Comparison of ENCODE assay signal across 2 cellular contexts in genomic region chr9:128735373-128735772, GRCh38.
TF ChIP-seq lines count a peak whose summit lies in the region.

No MANE protein-coding gene starts in this region.

TF ChIP-seq in SK-N-SH, 30 proteins besides CTCF, POLR2A, EP300 and RAD21:
- no peak for TF ChIP-seq NRF1 (IDR thresholded peaks at IDR 0.05; ENCODE audit: low read depth, low read length)
- no peak for TF ChIP-seq CHD2 (IDR thresholded peaks at IDR 0.05; ENCODE audit: low read length, partially characterized antibody)
- TF ChIP-seq USF1 (IDR thresholded peaks at IDR 0.05; ENCODE audit: borderline replicate concordance, low read depth) = no peak
- TF ChIP-seq NFIC (IDR thresholded peaks at IDR 0.05; ENCODE audit: borderline replicate concordance) = 0 out of 2 replicates have a peak, but pooled peaks have one; percentile 21
- TF ChIP-seq, protein P1, sequence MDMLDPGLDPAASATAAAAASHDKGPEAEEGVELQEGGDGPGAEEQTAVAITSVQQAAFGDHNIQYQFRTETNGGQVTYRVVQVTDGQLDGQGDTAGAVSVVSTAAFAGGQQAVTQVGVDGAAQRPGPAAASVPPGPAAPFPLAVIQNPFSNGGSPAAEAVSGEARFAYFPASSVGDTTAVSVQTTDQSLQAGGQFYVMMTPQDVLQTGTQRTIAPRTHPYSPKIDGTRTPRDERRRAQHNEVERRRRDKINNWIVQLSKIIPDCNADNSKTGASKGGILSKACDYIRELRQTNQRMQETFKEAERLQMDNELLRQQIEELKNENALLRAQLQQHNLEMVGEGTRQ (IDR thresholded peaks at IDR 0.05; ENCODE audit: borderline replicate concordance, low read depth, low read length) = no peak
- peak; percentile 52; the same call in 1 of the 2 replicates for TF ChIP-seq MXI1 (IDR thresholded peaks at IDR 0.05; ENCODE audit: low read depth, low read length)

TF ChIP-seq in SK-N-SH treated with all-trans-retinoic acid at 6 μM for 48 hours, 23 proteins besides CTCF, POLR2A, EP300 and RAD21:
- TF ChIP-seq TCF4 (CRISPR knock-in tag; IDR thresholded peaks at IDR 0.05; ENCODE audit: borderline replicate concordance) (no peak), PPARA (CRISPR knock-in tag; IDR thresholded peaks at IDR 0.05; ENCODE audit: borderline replicate concordance) (no peak), OSR1 (CRISPR knock-in tag; IDR thresholded peaks at IDR 0.05) (no peak), ZNF565 (CRISPR knock-in tag; conservative IDR thresholded peaks at IDR 0.05; ENCODE audit: low read depth) (no peak), ISL1 (CRISPR knock-in tag; IDR thresholded peaks at IDR 0.05) (no peak), CSRNP3 (CRISPR knock-in tag; IDR thresholded peaks at IDR 0.05) (no peak), PATZ1 (CRISPR knock-in tag; IDR thresholded peaks at IDR 0.05; ENCODE audit: borderline replicate concordance) (no peak), ZC3H10 (CRISPR knock-in tag; IDR thresholded peaks at IDR 0.05) (no peak), BACH2 (CRISPR knock-in tag; IDR thresholded peaks at IDR 0.05; ENCODE audit: borderline replicate concordance) (no peak), CREB5 (CRISPR knock-in tag; IDR thresholded peaks at IDR 0.05; ENCODE audit: low read depth) (no peak), ZNF70 (CRISPR knock-in tag; IDR thresholded peaks at IDR 0.05) (no peak), ZNF8 (CRISPR knock-in tag; IDR thresholded peaks at IDR 0.05) (no peak), TOX (CRISPR knock-in tag; IDR thresholded peaks at IDR 0.05; ENCODE audit: borderline replicate concordance) (no peak)
- TF ChIP-seq, protein P2, sequence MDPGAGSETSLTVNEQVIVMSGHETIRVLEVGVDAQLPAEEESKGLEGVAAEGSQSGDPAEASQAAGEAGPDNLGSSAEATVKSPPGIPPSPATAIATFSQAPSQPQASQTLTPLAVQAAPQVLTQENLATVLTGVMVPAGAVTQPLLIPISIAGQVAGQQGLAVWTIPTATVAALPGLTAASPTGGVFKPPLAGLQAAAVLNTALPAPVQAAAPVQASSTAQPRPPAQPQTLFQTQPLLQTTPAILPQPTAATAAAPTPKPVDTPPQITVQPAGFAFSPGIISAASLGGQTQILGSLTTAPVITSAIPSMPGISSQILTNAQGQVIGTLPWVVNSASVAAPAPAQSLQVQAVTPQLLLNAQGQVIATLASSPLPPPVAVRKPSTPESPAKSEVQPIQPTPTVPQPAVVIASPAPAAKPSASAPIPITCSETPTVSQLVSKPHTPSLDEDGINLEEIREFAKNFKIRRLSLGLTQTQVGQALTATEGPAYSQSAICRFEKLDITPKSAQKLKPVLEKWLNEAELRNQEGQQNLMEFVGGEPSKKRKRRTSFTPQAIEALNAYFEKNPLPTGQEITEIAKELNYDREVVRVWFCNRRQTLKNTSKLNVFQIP (CRISPR knock-in tag; IDR thresholded peaks at IDR 0.05; ENCODE audit: borderline replicate concordance, low read depth) = no peak
